In the genomic region with DNA sequence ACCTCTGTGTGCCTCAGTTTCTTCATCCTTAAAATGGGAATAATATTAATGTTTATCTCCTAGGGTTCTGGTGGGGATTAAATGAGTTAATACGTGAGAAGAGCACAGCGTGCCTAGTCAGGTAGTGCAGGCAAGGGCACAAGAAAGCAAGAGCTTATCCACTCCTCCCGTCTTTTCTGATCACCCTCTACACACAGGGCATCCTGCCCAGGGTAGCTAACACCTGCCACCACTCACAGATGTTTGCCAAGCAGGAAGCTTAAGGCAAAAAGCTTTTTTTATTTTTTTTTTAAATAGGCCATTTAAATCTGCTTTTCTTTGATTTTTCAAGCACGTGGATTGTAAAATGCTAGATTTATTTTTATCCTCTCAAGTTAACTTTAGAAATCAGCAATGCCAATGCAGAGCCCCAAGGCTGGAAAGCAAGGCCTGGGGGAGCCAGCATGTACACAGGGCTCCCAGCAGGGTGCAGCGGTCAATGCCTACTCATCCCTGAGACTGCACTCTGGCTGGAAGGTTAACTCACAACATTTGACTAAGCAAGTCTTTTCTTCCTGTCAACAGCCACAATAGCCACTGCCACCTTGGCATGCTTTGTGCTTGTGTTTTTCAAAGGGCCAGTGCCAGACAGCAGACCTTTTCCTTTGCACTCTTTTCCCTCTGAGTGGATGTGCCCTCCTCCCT, we compare ENCODE assay signal across 16 cellular contexts.
A peak's percentile ranks its signal among the peaks of the same experiment; 100 is the strongest.
DNase-seq lines count a peak whose midpoint lies in the region; ATAC-seq and TF ChIP-seq lines count a peak whose summit lies in the region.
"Had no signal": no experiment of that assay in that cellular context is flagged by ENCODE, and none has a peak within 500 bp of the region (broad histone marks: within the 10 kb centered on the region; RNA-seq: fewer than 3 reads in every experiment).

No MANE protein-coding gene starts in this region.

- TF ChIP-seq CTCF in LNCaP clone FGC (IDR thresholded peaks at IDR 0.05; ENCODE audit: control insufficient read depth, extremely low read depth, insufficient read depth) (peak; percentile 20; the same call in 1 of the 2 replicates), spleen (IDR thresholded peaks at IDR 0.05 in 8 of 11, conservative IDR thresholded peaks at IDR 0.05 in 3 of 11) (no peak)

- no peak for TF ChIP-seq POLR2A in spleen (IDR thresholded peaks at IDR 0.05)

- intact Hi-C loops in spleen (cut with DNase I; ENCODE audit: low total_unique reads), result no loop called here

- no peak overlapping the region for H3K27ac ChIP-seq in spleen
- H3K27ac ChIP-seq: esophagus muscularis mucosa had no signal

- DNase-seq in DMS153 treated with DMSO at 0.1 percent for 48 hours (lab: John Stamatoyannopoulos, UW; ENCODE audit: unreplicated experiment) (peak; percentile 74), LNCaP clone FGC (ENCODE audit: low read depth) (no peak), NCI-H510A (lab: John Stamatoyannopoulos, UW) (peak; percentile 18), left lobe of liver (ENCODE audit: low spot score) (no peak), spleen (no peak), A172 (ENCODE audit: low spot score) (no peak)
- DNase-seq: activated naive CD8-positive, alpha-beta T cell treated with anti-CD3 and anti-CD28 coated beads for 36 hours; C1 segment of cervical spinal cord; cerebellar nuclear complex; midbrain; NCI-H187 treated with DMSO at 0.1 percent for 48 hours; right cardiac atrium; SIG-M5 had no signal

- WGBS in spleen, 5 donors, result 68 to 78% (median 76%) methylated on average over 5 of the region's 5 CpGs

- ATAC-seq in left lobe of liver (peak; percentile 44), GM18907 (IDR thresholded peaks at IDR 0.05; ENCODE audit: unreplicated experiment) (no peak), HG03139 (IDR thresholded peaks at IDR 0.05; ENCODE audit: unreplicated experiment) (no peak)
- ATAC-seq: right cardiac atrium had no signal

- H3K9me3 ChIP-seq in spleen, result no peaks in the 10 kb centered on the region
- H3K9me3 ChIP-seq: esophagus muscularis mucosa had no signal

- no peaks in the 10 kb centered on the region for H3K27me3 ChIP-seq in spleen (replicated peaks in 1 of 7)
- H3K27me3 ChIP-seq: esophagus muscularis mucosa had no signal

- peaks cover 0 to 13% (median 0%) of the 10 kb centered on the region in 6 donors for H3K36me3 ChIP-seq in spleen
- H3K36me3 ChIP-seq: esophagus muscularis mucosa had no signal

- H3K4me3 ChIP-seq in LNCaP clone FGC (ENCODE audit: low read depth, low read length), result no peak overlapping the region
- H3K4me3 ChIP-seq in spleen, result no peak overlapping the region
- H3K4me3 ChIP-seq: esophagus muscularis mucosa had no signal

- H3K4me1 ChIP-seq in spleen, result no peaks in the 10 kb centered on the region
- H3K4me1 ChIP-seq: esophagus muscularis mucosa had no signal

Comparison
In these comparisons a context has a peak if more than half of its experiments do, and no peak if none do; other contexts are left out.
1. DNase-seq: peak in DMS153 treated with DMSO at 0.1 percent for 48 hours (single experiment) and NCI-H510A (single experiment); none in LNCaP clone FGC (single experiment), left lobe of liver (single experiment), spleen (single experiment) and A172 (single experiment).